ENCODE assay signal across 8 cellular contexts in the genomic region with DNA sequence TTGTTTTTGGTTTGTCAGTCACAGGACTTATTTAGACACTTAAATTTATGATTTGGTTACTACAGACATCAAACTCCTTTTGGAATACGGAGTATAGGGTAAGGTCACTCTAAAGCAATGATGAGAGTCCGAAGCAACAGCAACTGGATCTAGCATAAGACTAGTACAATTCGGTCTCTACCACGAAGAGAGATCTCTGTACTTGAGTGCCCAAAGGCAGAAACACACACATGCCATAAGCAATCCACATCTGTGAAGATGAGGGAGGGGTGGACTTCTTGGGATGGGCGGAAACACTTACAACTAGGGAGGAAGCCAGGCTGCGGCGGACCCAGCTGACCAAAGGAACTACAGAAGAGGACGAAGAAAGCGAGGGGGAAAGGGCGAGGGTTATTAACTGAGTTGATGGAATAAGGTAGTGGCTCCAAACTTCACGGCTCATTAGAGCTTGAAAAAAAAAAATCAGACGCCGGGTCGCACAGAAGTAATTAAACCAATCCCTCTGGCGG. TPM values are rescaled to one million over a fixed set of nuclear protein-coding genes. Genes with fewer than 3 reads are reported as not detected.
DNase-seq lines count a peak whose midpoint lies in the region; ATAC-seq and TF ChIP-seq lines count a peak whose summit lies in the region.

No MANE protein-coding gene starts in this region.

- H3K27me3 ChIP-seq in liver (ENCODE audit: control insufficient read depth in 4 of 4, insufficient read depth in 4 of 4, low read length in 3 of 4), result no peaks in the 10 kb centered on the region

- H3K27ac ChIP-seq in SK-N-MC (peak overlapping the region; percentile 96), coronary artery (peak overlapping the region; percentile 93 to 95), liver (ENCODE audit: low read depth in 1 of 2, low read length in 2 of 2) (peak overlapping the region; percentile 93 to 96)

- H3K36me3 ChIP-seq in SK-N-MC (ENCODE audit: insufficient read depth, low read length) (no peaks in the 10 kb centered on the region), liver (ENCODE audit: control insufficient read depth in 4 of 4, insufficient read depth in 3 of 4, low read depth in 1 of 4, low read length in 3 of 4) (peaks cover 0 to 5% (median 0%) of the 10 kb centered on the region in 4 donors)

- ATAC-seq in GM19438 (IDR thresholded peaks at IDR 0.05; ENCODE audit: low read depth, unreplicated experiment) (peak; percentile 21), HG03558 (IDR thresholded peaks at IDR 0.05; ENCODE audit: extremely low read depth, unreplicated experiment) (peak; percentile 5)

- 1% methylated on average over 15 of the region's 15 CpGs for WGBS in liver

- peaks cover 0 to 15% (median 9%) of the 10 kb centered on the region in 4 donors for H3K4me1 ChIP-seq in liver (ENCODE audit: control insufficient read depth in 4 of 4, insufficient read depth in 4 of 4, low read length in 3 of 4)

- H3K9me3 ChIP-seq in SK-N-MC (ENCODE audit: low read depth, low read length) (no peaks in the 10 kb centered on the region), liver (ENCODE audit: control insufficient read depth in 4 of 4, low read length in 3 of 4) (no peaks in the 10 kb centered on the region)

- peak; percentile 54 for DNase-seq in COR-L47 (lab: John Stamatoyannopoulos, UW)
- DNase-seq in SK-N-MC (ENCODE audit: low read depth, low spot score), result no peak
- peak; percentile 74 for DNase-seq in coronary artery (ENCODE audit: low spot score)
- peak; percentile 7 for DNase-seq in stimulated activated CD8-positive, alpha-beta memory T cell treated with anti-CD3 and anti-CD28 coated beads, Interleukin-15, amount 100 ng/mL, for 24 hours (ENCODE audit: low read depth)
- DNase-seq in NCI-H2029 treated with DMSO at 0.1 percent for 48 hours (lab: John Stamatoyannopoulos, UW), result no peak

- no peak for TF ChIP-seq RAD21 in liver (IDR thresholded peaks at IDR 0.05)

- H3K9ac ChIP-seq in SK-N-MC (ENCODE audit: insufficient read length), result peak overlapping the region; percentile 98
- H3K9ac ChIP-seq in liver (ENCODE audit: low read depth in 1 of 2, low read length in 2 of 2), result peak overlapping the region; percentile 80 to 83

- TF ChIP-seq CTCF in coronary artery (IDR thresholded peaks at IDR 0.05) (no peak), liver (IDR thresholded peaks at IDR 0.05; ENCODE audit: low read depth, low read length, missing input control) (no peak)

- peak overlapping the region; percentile 95 for H3K4me3 ChIP-seq in SK-N-MC
- peak overlapping the region; percentile 85 for H3K4me3 ChIP-seq in coronary artery
- H3K4me3 ChIP-seq in liver (ENCODE audit: low read depth in 1 of 3, low read length in 3 of 3), result peak overlapping the region; percentile 56 to 91 (median 64)

TF ChIP-seq in liver, 16 proteins besides CTCF, POLR2A, EP300 and RAD21:
- TF ChIP-seq HNF4A (conservative IDR thresholded peaks at IDR 0.05), result peak in 1 of 2 donors; percentile 11
- TF ChIP-seq, protein P1, sequence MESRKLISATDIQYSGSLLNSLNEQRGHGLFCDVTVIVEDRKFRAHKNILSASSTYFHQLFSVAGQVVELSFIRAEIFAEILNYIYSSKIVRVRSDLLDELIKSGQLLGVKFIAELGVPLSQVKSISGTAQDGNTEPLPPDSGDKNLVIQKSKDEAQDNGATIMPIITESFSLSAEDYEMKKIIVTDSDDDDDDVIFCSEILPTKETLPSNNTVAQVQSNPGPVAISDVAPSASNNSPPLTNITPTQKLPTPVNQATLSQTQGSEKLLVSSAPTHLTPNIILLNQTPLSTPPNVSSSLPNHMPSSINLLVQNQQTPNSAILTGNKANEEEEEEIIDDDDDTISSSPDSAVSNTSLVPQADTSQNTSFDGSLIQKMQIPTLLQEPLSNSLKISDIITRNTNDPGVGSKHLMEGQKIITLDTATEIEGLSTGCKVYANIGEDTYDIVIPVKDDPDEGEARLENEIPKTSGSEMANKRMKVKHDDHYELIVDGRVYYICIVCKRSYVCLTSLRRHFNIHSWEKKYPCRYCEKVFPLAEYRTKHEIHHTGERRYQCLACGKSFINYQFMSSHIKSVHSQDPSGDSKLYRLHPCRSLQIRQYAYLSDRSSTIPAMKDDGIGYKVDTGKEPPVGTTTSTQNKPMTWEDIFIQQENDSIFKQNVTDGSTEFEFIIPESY (IDR thresholded peaks at IDR 0.05), result no peak
TF ChIP-seq in liver: peak in this region for 1.

RNA-seq across cellular contexts. Expression of gene DPH6, which starts 0.6 kb away (rescaled TPM):
- total RNA-seq in liver, result 10 to 100 TPM in 1 of 2 donors, 1 to 10 TPM in 1; 8.4 to 14.3 TPM
- 10 to 100 TPM in 1 of 2 donors, 1 to 10 TPM in 1; 3.4 to 12.3 TPM for polyA plus RNA-seq in liver

Comparison
In these comparisons a context has a peak if more than half of its experiments do, and no peak if none do; other contexts are left out.
1. DNase-seq: peak in COR-L47 (single experiment), coronary artery (single experiment) and stimulated activated CD8-positive, alpha-beta memory T cell treated with anti-CD3 and anti-CD28 coated beads, Interleukin-15, amount 100 ng/mL, for 24 hours (single experiment); none in SK-N-MC (single experiment) and NCI-H2029 treated with DMSO at 0.1 percent for 48 hours (single experiment).
2. Peak in every context shown above with its lines, with median percentiles within 50 percentile points of each other: H3K27ac ChIP-seq and H3K4me3 ChIP-seq.